In genomic region chr15:98324341-98324970, GRCh38 we compare ENCODE assay signal across 20 cellular contexts.
DNase-seq lines count a peak whose midpoint lies in the region; ATAC-seq, FAIRE-seq and TF ChIP-seq lines count a peak whose summit lies in the region.
"Had no signal": no experiment of that assay in that cellular context is flagged by ENCODE, and none has a peak within 500 bp of the region (broad histone marks: within the 10 kb centered on the region; RNA-seq: fewer than 3 reads in every experiment).

No MANE protein-coding gene starts in this region.

- no peaks in the 10 kb centered on the region for H3K9me3 Mint-ChIP-seq in activated T-cell treated with anti-CD3 and anti-CD28 coated beads, Interleukin-2, amount 50 U/mL, for 72 hours

- H3K36me3 Mint-ChIP-seq in activated T-cell treated with anti-CD3 and anti-CD28 coated beads, Interleukin-2, amount 50 U/mL, for 72 hours (ENCODE audit: insufficient read depth in 2 of 2), result no peaks in the 10 kb centered on the region

- peaks cover 6% of the 10 kb centered on the region for H3K27me3 Mint-ChIP-seq in activated T-cell treated with anti-CD3 and anti-CD28 coated beads, Interleukin-2, amount 50 U/mL, for 72 hours (ENCODE audit: low read depth)

- no peak overlapping the region for H3K27ac Mint-ChIP-seq in activated T-cell treated with anti-CD3 and anti-CD28 coated beads, Interleukin-2, amount 50 U/mL, for 72 hours

- no peak overlapping the region for H3K4me3 Mint-ChIP-seq in activated T-cell treated with anti-CD3 and anti-CD28 coated beads, Interleukin-2, amount 50 U/mL, for 72 hours

- DNase-seq in HK-2 (ENCODE audit: unreplicated experiment) (peak; percentile 20), RCC 7860 (ENCODE audit: low spot score) (peak; percentile 40), epithelial cell of esophagus (ENCODE audit: low read depth) (peak; percentile 30), kidney tubule cell (ENCODE audit: low spot score) (peak; percentile 98), NOMO-1 treated with DMSO at 0.1 percent for 48 hours (lab: John Stamatoyannopoulos, UW; ENCODE audit: unreplicated experiment) (no peak)
- no peak for DNase-seq in activated T-cell treated with anti-CD3 and anti-CD28 coated beads, Interleukin-2, amount 50 U/mL, for 72 hours
- DNase-seq: C1 segment of cervical spinal cord, DND-41, KBM-7, NCI-H1048, NCI-H1436 treated with DMSO at 0.1 percent for 48 hours, NCI-H2227 treated with DMSO at 0.1 percent for 48 hours, NCI-H524, Peyer's patch, Right ventricle myocardium superior had no signal

- ATAC-seq in activated T-cell treated with anti-CD3 and anti-CD28 coated beads, Interleukin-2, amount 50 U/mL, for 72 hours (replicated peaks in 1 of 2), result no peak
- ATAC-seq in GM21723 (IDR thresholded peaks at IDR 0.05; ENCODE audit: unreplicated experiment), result no peak
- ATAC-seq: SK-N-SH treated with all-trans-retinoic acid at 6 μM for 48 hours had no signal

- no peak for FAIRE-seq in RCC 7860 (lab: Jason Lieb, UNC)
- FAIRE-seq: GM12892, H54, HTR-8/SVneo had no signal

- no peaks in the 10 kb centered on the region for H3K4me1 Mint-ChIP-seq in activated T-cell treated with anti-CD3 and anti-CD28 coated beads, Interleukin-2, amount 50 U/mL, for 72 hours (ENCODE audit: low read depth)

- TF ChIP-seq CTCF in epithelial cell of esophagus (IDR thresholded peaks at IDR 0.05; ENCODE audit: insufficient read depth, low read depth, low read length, missing control alignments), result no peak

- H3K4me3 ChIP-seq in epithelial cell of esophagus (ENCODE audit: low read length), result no peak overlapping the region
- H3K4me3 ChIP-seq: Peyer's patch had no signal

Comparison
In these comparisons a context has a peak if more than half of its experiments do, and no peak if none do; other contexts are left out.
1. DNase-seq: peak in HK-2 (single experiment), RCC 7860 (single experiment), epithelial cell of esophagus (single experiment) and kidney tubule cell (single experiment); none in NOMO-1 treated with DMSO at 0.1 percent for 48 hours (single experiment) and activated T-cell treated with anti-CD3 and anti-CD28 coated beads, Interleukin-2, amount 50 U/mL, for 72 hours (0 of 2).